1 cellular context compared by ENCODE assay signal in genomic region chr20:36306557-36307411, GRCh38.
TF ChIP-seq lines count a peak whose summit lies in the region.

No MANE protein-coding gene starts in this region.

TF ChIP-seq in HepG2, 621 proteins besides CTCF, POLR2A, EP300 and RAD21 (continued from another document):
- TF ChIP-seq ZNF776 (CRISPR knock-in tag; IDR thresholded peaks at IDR 0.05) (no peak), MTA1 (CRISPR knock-in tag; IDR thresholded peaks at IDR 0.05; ENCODE audit: borderline replicate concordance) (0 out of 2 replicates have a peak, but pooled peaks have one; percentile 33), PATZ1 (CRISPR knock-in tag; IDR thresholded peaks at IDR 0.05) (peak; percentile 72), UBTF (CRISPR knock-in tag; IDR thresholded peaks at IDR 0.05) (0 out of 2 replicates have a peak, but pooled peaks have one; percentile 7), MNT (IDR thresholded peaks at IDR 0.05) (peak; percentile 85)
